9 cellular contexts compared by ENCODE assay signal in genomic region chr6:26017567-26017966, GRCh38. TPM values are rescaled to one million over a fixed set of nuclear protein-coding genes. Genes with fewer than 3 reads are reported as not detected.
DNase-seq lines count a peak whose midpoint lies in the region; ATAC-seq and TF ChIP-seq lines count a peak whose summit lies in the region.
"Had no signal": no experiment of that assay in that cellular context is flagged by ENCODE, and none has a peak within 500 bp of the region (broad histone marks: within the 10 kb centered on the region; RNA-seq: fewer than 3 reads in every experiment).

No MANE protein-coding gene starts in this region.

- H3K9ac ChIP-seq in HUES64 (ENCODE audit: low read depth, low read length) (peak overlapping the region; percentile 63), subcutaneous abdominal adipose tissue (ENCODE audit: low read length in 5 of 5) (peak overlapping the region in 3 of 5 donors; percentile 7 to 68 (median 18))

- H3K27me3 Mint-ChIP-seq in activated T-cell treated with anti-CD3 and anti-CD28 coated beads, Interleukin-2, amount 50 U/mL, for 72 hours (ENCODE audit: low read depth), result no peaks in the 10 kb centered on the region
- peaks cover 3% of the 10 kb centered on the region for H3K27me3 Mint-ChIP-seq in nephron progenitor cell (ENCODE audit: low read depth, poor library complexity)

- H3K4me3 Mint-ChIP-seq in activated T-cell treated with anti-CD3 and anti-CD28 coated beads, Interleukin-2, amount 50 U/mL, for 72 hours, result peak overlapping the region; percentile 91 to 95
- H3K4me3 Mint-ChIP-seq in nephron progenitor cell, result peak overlapping the region; percentile 81

- WGBS in HUES64, result 96% methylated on average over 21 of the region's 21 CpGs

- peaks cover 43% of the 10 kb centered on the region for H3K4me1 Mint-ChIP-seq in activated T-cell treated with anti-CD3 and anti-CD28 coated beads, Interleukin-2, amount 50 U/mL, for 72 hours (ENCODE audit: low read depth)
- H3K4me1 Mint-ChIP-seq in nephron progenitor cell, result peaks cover 29% of the 10 kb centered on the region

- TF ChIP-seq CTCF in nephron progenitor cell (IDR thresholded peaks at IDR 0.05) (peak; percentile 21), BE2C (IDR thresholded peaks at IDR 0.05; ENCODE audit: low read depth, low read length) (no peak)

- H3K36me3 Mint-ChIP-seq in activated T-cell treated with anti-CD3 and anti-CD28 coated beads, Interleukin-2, amount 50 U/mL, for 72 hours (ENCODE audit: insufficient read depth in 2 of 2), result peaks cover 0 to 1% of the 10 kb centered on the region in 2 donors
- peaks cover 12% of the 10 kb centered on the region for H3K36me3 Mint-ChIP-seq in nephron progenitor cell (ENCODE audit: low read depth)

- peak; percentile 88 to 90 for DNase-seq in activated T-cell treated with anti-CD3 and anti-CD28 coated beads, Interleukin-2, amount 50 U/mL, for 72 hours
- DNase-seq in fibroblast of gingiva (ENCODE audit: low read depth), result peak; percentile 57
- peak; percentile 54 for DNase-seq in nephron progenitor cell
- DNase-seq in BE2C, result no peak

- ATAC-seq in activated T-cell treated with anti-CD3 and anti-CD28 coated beads, Interleukin-2, amount 50 U/mL, for 72 hours (replicated peaks in 1 of 2), result peak; percentile 42 to 50
- no peak for ATAC-seq in HG03342 (IDR thresholded peaks at IDR 0.05; ENCODE audit: unreplicated experiment)
- no peak for ATAC-seq in GM19351 (IDR thresholded peaks at IDR 0.05; ENCODE audit: unreplicated experiment)

- H3K9me3 ChIP-seq in HUES64 (ENCODE audit: insufficient read depth, low read depth, low read length) (no peaks in the 10 kb centered on the region), subcutaneous abdominal adipose tissue (ENCODE audit: control insufficient read depth in 5 of 5, low read length in 5 of 5) (no peaks in the 10 kb centered on the region), BE2C (no peaks in the 10 kb centered on the region)

- no peaks in the 10 kb centered on the region for H3K9me3 Mint-ChIP-seq in activated T-cell treated with anti-CD3 and anti-CD28 coated beads, Interleukin-2, amount 50 U/mL, for 72 hours
- peaks cover 20% of the 10 kb centered on the region for H3K9me3 Mint-ChIP-seq in nephron progenitor cell

- peak overlapping the region; percentile 38 for H3K4me3 ChIP-seq in HUES64 (ENCODE audit: low read length)
- peak overlapping the region; percentile 56 to 77 (median 63) for H3K4me3 ChIP-seq in subcutaneous abdominal adipose tissue (ENCODE audit: low read depth in 1 of 5, low read length in 5 of 5)
- H3K4me3 ChIP-seq in BE2C (ENCODE audit: low read depth, low read length), result no peak overlapping the region
- H3K4me3 ChIP-seq: SK-N-MC had no signal

- peak overlapping the region; percentile 93 for H3K27ac Mint-ChIP-seq in activated T-cell treated with anti-CD3 and anti-CD28 coated beads, Interleukin-2, amount 50 U/mL, for 72 hours
- peak overlapping the region; percentile 71 for H3K27ac Mint-ChIP-seq in nephron progenitor cell

- H3K27ac ChIP-seq in HUES64 (ENCODE audit: low read depth, low read length), result no peak overlapping the region; the same call in 1 of the 2 replicates
- H3K27ac ChIP-seq in subcutaneous abdominal adipose tissue (ENCODE audit: low read depth, low read length), result no peak overlapping the region
- H3K27ac ChIP-seq: SK-N-MC had no signal

- H3K27me3 ChIP-seq in HUES64 (ENCODE audit: insufficient read depth, low read length), result no peaks in the 10 kb centered on the region
- H3K27me3 ChIP-seq in subcutaneous abdominal adipose tissue (ENCODE audit: control insufficient read depth in 5 of 5, insufficient read depth in 4 of 5, low read length in 5 of 5), result no peaks in the 10 kb centered on the region
- no peaks in the 10 kb centered on the region for H3K27me3 ChIP-seq in BE2C

- H3K4me1 ChIP-seq in HUES64 (ENCODE audit: insufficient read depth, low read length) (peaks cover 8% of the 10 kb centered on the region), subcutaneous abdominal adipose tissue (ENCODE audit: control insufficient read depth in 5 of 5, insufficient read depth in 5 of 5, low read length in 5 of 5) (peaks cover 0 to 47% (median 36%) of the 10 kb centered on the region in 5 donors), BE2C (no peaks in the 10 kb centered on the region; the same call in 1 of the 2 replicates)

- H3K36me3 ChIP-seq in HUES64 (ENCODE audit: insufficient read depth, low read length), result no peaks in the 10 kb centered on the region
- H3K36me3 ChIP-seq in subcutaneous abdominal adipose tissue (ENCODE audit: control insufficient read depth in 5 of 5, insufficient read depth in 5 of 5, low read length in 5 of 5), result no peaks in the 10 kb centered on the region
- H3K36me3 ChIP-seq in BE2C, result no peaks in the 10 kb centered on the region

RNA-seq across cellular contexts. Expression of gene TRIM38, which starts 55.0 kb away (rescaled TPM):
- polyA plus RNA-seq in HUES64 (2013, experiment 1 of 2), result 0.30 TPM
- polyA plus RNA-seq in HUES64 (2013, experiment 2 of 2), result 0.38 TPM
- total RNA-seq in activated T-cell treated with anti-CD3 and anti-CD28 coated beads, Interleukin-2, amount 50 U/mL, for 72 hours, result 10 to 100 TPM; 21.3 to 39.9 TPM
- 1.4 TPM for polyA plus RNA-seq in BE2C (2012; ENCODE audit: insufficient read depth, insufficient read length, low read depth)

Comparison
In these comparisons a context has a peak if more than half of its experiments do, and no peak if none do; other contexts are left out.
1. ATAC-seq: peak in activated T-cell treated with anti-CD3 and anti-CD28 coated beads, Interleukin-2, amount 50 U/mL, for 72 hours (2 of 2); none in HG03342 (single experiment) and GM19351 (single experiment).